In the genomic region with DNA sequence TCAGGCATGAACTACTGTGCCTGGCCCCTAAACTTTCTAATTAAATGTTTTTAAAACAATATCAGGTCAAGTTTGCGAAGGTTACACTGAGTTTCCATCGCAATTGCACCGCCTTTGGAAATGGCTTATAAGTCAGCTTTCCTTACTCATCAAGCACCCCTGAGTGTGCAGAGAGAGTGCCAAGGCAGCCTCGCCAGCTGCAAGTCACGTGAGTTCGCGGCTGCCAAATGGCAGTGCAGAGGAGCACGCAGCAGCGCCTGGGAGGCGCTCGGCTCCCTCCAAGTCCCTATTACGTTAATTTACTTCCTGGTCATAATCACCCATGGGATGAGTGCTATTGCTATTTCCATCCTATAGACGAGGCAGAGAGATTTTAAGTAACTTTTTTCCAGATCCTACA, we compare ENCODE assay signal across 24 cellular contexts.
A peak's percentile ranks its signal among the peaks of the same experiment; 100 is the strongest.
DNase-seq lines count a peak whose midpoint lies in the region; ATAC-seq and TF ChIP-seq lines count a peak whose summit lies in the region.
"Had no signal": no experiment of that assay in that cellular context is flagged by ENCODE, and none has a peak within 500 bp of the region (broad histone marks: within the 10 kb centered on the region; RNA-seq: fewer than 3 reads in every experiment).

No MANE protein-coding gene starts in this region.

- in situ Hi-C loops in G401 (cut with HindIII; ENCODE audit: low sequenced_read_pairs) = no loop called here

- intact Hi-C loops in dorsolateral prefrontal cortex (cut with DNase I) = no loop called here

- DNase-seq in GM23338 (ENCODE audit: low spot score) (no peak), NCI-H2029 (lab: John Stamatoyannopoulos, UW) (peak; percentile 96), dorsolateral prefrontal cortex (peak in 8 of 10 donors; percentile 57 to 72 (median 72)), occipital lobe (lab: John Stamatoyannopoulos, UW) (peak; percentile 41), G401 (ENCODE audit: low spot score) (no peak)
- DNase-seq: activated CD4-positive, CD25-positive, alpha-beta regulatory T cell treated with anti-CD3 and anti-CD28 coated beads, Interleukin-2, amount 50 U/mL, for 72 hours; activated effector memory CD4-positive, alpha-beta T cell treated with anti-CD3 and anti-CD28 coated beads, Interleukin-2, amount 50 U/mL, for 16 hours; activated naive CD8-positive, alpha-beta T cell treated with anti-CD3 and anti-CD28 coated beads, Interleukin-2, amount 50 U/mL, for 24 hours; Calu3; cerebellar nuclear complex; erythroblast; foreskin fibroblast; NCI-H1930; NCI-H345; SJCRH30; stimulated activated naive CD8-positive, alpha-beta T cell treated with anti-CD3 and anti-CD28 coated beads, Interleukin-15, Interleukin-2, amounts not matched to agents 100 U/mL and 50 U/mL, for 24 hours; T-cell had no signal

- H3K4me3 ChIP-seq in GM23338 (no peak overlapping the region), dorsolateral prefrontal cortex (peak overlapping the region in 3 of 59 donors; percentile 3 to 21 (median 11))
- H3K4me3 ChIP-seq: K562, SJCRH30 had no signal

- H3K27ac Mint-ChIP-seq in GM23338 = no peak overlapping the region
- H3K27ac Mint-ChIP-seq: activated naive CD8-positive, alpha-beta T cell treated with anti-CD3 and anti-CD28 coated beads, Interleukin-2, amount 50 U/mL, for 24 hours; natural killer cell treated with Interleukin-12 subunit alpha and Interleukin-12 subunit beta and Interleukin-15 and Interleukin-18, amount 100 ng/mL, for 72 hours; T-cell had no signal

- H3K27ac ChIP-seq in GM23338 (ENCODE audit: low read depth) (no peak overlapping the region), dorsolateral prefrontal cortex (peak overlapping the region in 1 of 59 donors; percentile 4)
- H3K27ac ChIP-seq: C4-2B, parathyroid adenoma, SJCRH30 had no signal

- H3K9me3 Mint-ChIP-seq in GM23338 = no peaks in the 10 kb centered on the region
- H3K9me3 Mint-ChIP-seq: activated naive CD8-positive, alpha-beta T cell treated with anti-CD3 and anti-CD28 coated beads, Interleukin-2, amount 50 U/mL, for 24 hours; natural killer cell treated with Interleukin-12 subunit alpha and Interleukin-12 subunit beta and Interleukin-15 and Interleukin-18, amount 100 ng/mL, for 72 hours had no signal

- H3K36me3 ChIP-seq in GM23338 (ENCODE audit: insufficient read depth) = no peaks in the 10 kb centered on the region
- H3K36me3 ChIP-seq: SJCRH30 had no signal

- TF ChIP-seq CTCF in GM23338 (conservative IDR thresholded peaks at IDR 0.05; ENCODE audit: low read depth in 2 of 2) = no peak
- TF ChIP-seq CTCF in dorsolateral prefrontal cortex (IDR thresholded peaks at IDR 0.05 in 54 of 56, conservative IDR thresholded peaks at IDR 0.05 in 2 of 56; ENCODE audit: low read depth in 1 of 56, partially characterized antibody in 56 of 56) = peak in 1 of 56 donors; percentile 17

- H3F3A ChIP-seq in GM23338 (replicated peaks; ENCODE audit: low read depth) = no peaks in the 10 kb centered on the region

- H3K79me2 ChIP-seq in GM23338 (replicated peaks; ENCODE audit: insufficient read depth) = no peaks in the 10 kb centered on the region
- H3K79me2 ChIP-seq: parathyroid adenoma had no signal

- ATAC-seq in GM23338 = no peak
- ATAC-seq in GM18873 (IDR thresholded peaks at IDR 0.05; ENCODE audit: low FRiP score, unreplicated experiment) = no peak
- no peak for ATAC-seq in GM18498 (IDR thresholded peaks at IDR 0.05; ENCODE audit: unreplicated experiment)
- ATAC-seq: activated naive CD8-positive, alpha-beta T cell treated with anti-CD3 and anti-CD28 coated beads, Interleukin-2, amount 50 U/mL, for 24 hours; K562; natural killer cell treated with Interleukin-12 subunit alpha and Interleukin-12 subunit beta and Interleukin-15 and Interleukin-18, amount 100 ng/mL, for 72 hours; sciatic nerve; stimulated activated naive CD8-positive, alpha-beta T cell treated with anti-CD3 and anti-CD28 coated beads, Interleukin-15, Interleukin-2, amounts not matched to agents 100 U/mL and 50 U/mL, for 24 hours; T-cell had no signal

- no peaks in the 10 kb centered on the region for H3K9me2 ChIP-seq in GM23338 (ENCODE audit: insufficient read depth)

- H2AFZ ChIP-seq in GM23338 = peak overlapping the region; percentile 56; the same call in 1 of the 2 replicates
- H2AFZ ChIP-seq: parathyroid adenoma had no signal

- H3K36me3 Mint-ChIP-seq in GM23338 (ENCODE audit: low read depth) = no peaks in the 10 kb centered on the region
- H3K36me3 Mint-ChIP-seq: natural killer cell treated with Interleukin-12 subunit alpha and Interleukin-12 subunit beta and Interleukin-15 and Interleukin-18, amount 100 ng/mL, for 72 hours; T-cell had no signal

- H3K27me3 Mint-ChIP-seq in GM23338 (ENCODE audit: insufficient read depth, low read depth, poor library complexity) = peaks cover 16% of the 10 kb centered on the region
- H3K27me3 Mint-ChIP-seq: activated naive CD8-positive, alpha-beta T cell treated with anti-CD3 and anti-CD28 coated beads, Interleukin-2, amount 50 U/mL, for 24 hours; T-cell had no signal

- no peak overlapping the region for H3K4me3 Mint-ChIP-seq in GM23338
- H3K4me3 Mint-ChIP-seq: activated naive CD8-positive, alpha-beta T cell treated with anti-CD3 and anti-CD28 coated beads, Interleukin-2, amount 50 U/mL, for 24 hours; natural killer cell treated with Interleukin-12 subunit alpha and Interleukin-12 subunit beta and Interleukin-15 and Interleukin-18, amount 100 ng/mL, for 72 hours; T-cell had no signal

- H3K27me3 ChIP-seq in GM23338 (ENCODE audit: insufficient read depth) = no peaks in the 10 kb centered on the region
- H3K27me3 ChIP-seq in dorsolateral prefrontal cortex = no peaks in the 10 kb centered on the region

- no peaks in the 10 kb centered on the region for H4K20me1 ChIP-seq in GM23338 (replicated peaks; ENCODE audit: insufficient read depth)

- peaks cover 7% of the 10 kb centered on the region; the same call in 1 of the 2 replicates for H3K4me1 ChIP-seq in GM23338 (ENCODE audit: insufficient read depth)
- H3K4me1 ChIP-seq: parathyroid adenoma, SJCRH30 had no signal

- H3K4me2 ChIP-seq in GM23338 = no peak overlapping the region

- peaks cover 22% of the 10 kb centered on the region for H3K4me1 Mint-ChIP-seq in GM23338
- H3K4me1 Mint-ChIP-seq: activated naive CD8-positive, alpha-beta T cell treated with anti-CD3 and anti-CD28 coated beads, Interleukin-2, amount 50 U/mL, for 24 hours; T-cell had no signal

TF ChIP-seq in GM23338, 12 proteins besides CTCF, POLR2A, EP300 and RAD21:
- TF ChIP-seq CREB1 (CRISPR knock-in tag; IDR thresholded peaks at IDR 0.05; ENCODE audit: low read depth) (no peak), STAT1 (IDR thresholded peaks at IDR 0.05; ENCODE audit: unreplicated experiment) (no peak), NANOG (IDR thresholded peaks at IDR 0.05; ENCODE audit: borderline replicate concordance) (no peak), POLR2AphosphoS5 (IDR thresholded peaks at IDR 0.05; ENCODE audit: low read depth) (no peak), EZH2 (IDR thresholded peaks at IDR 0.05; ENCODE audit: low read depth, unreplicated experiment) (no peak)
- TF ChIP-seq, protein P1, sequence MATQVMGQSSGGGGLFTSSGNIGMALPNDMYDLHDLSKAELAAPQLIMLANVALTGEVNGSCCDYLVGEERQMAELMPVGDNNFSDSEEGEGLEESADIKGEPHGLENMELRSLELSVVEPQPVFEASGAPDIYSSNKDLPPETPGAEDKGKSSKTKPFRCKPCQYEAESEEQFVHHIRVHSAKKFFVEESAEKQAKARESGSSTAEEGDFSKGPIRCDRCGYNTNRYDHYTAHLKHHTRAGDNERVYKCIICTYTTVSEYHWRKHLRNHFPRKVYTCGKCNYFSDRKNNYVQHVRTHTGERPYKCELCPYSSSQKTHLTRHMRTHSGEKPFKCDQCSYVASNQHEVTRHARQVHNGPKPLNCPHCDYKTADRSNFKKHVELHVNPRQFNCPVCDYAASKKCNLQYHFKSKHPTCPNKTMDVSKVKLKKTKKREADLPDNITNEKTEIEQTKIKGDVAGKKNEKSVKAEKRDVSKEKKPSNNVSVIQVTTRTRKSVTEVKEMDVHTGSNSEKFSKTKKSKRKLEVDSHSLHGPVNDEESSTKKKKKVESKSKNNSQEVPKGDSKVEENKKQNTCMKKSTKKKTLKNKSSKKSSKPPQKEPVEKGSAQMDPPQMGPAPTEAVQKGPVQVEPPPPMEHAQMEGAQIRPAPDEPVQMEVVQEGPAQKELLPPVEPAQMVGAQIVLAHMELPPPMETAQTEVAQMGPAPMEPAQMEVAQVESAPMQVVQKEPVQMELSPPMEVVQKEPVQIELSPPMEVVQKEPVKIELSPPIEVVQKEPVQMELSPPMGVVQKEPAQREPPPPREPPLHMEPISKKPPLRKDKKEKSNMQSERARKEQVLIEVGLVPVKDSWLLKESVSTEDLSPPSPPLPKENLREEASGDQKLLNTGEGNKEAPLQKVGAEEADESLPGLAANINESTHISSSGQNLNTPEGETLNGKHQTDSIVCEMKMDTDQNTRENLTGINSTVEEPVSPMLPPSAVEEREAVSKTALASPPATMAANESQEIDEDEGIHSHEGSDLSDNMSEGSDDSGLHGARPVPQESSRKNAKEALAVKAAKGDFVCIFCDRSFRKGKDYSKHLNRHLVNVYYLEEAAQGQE (IDR thresholded peaks at IDR 0.05; ENCODE audit: unreplicated experiment) = no peak
- TF ChIP-seq, protein P2, sequence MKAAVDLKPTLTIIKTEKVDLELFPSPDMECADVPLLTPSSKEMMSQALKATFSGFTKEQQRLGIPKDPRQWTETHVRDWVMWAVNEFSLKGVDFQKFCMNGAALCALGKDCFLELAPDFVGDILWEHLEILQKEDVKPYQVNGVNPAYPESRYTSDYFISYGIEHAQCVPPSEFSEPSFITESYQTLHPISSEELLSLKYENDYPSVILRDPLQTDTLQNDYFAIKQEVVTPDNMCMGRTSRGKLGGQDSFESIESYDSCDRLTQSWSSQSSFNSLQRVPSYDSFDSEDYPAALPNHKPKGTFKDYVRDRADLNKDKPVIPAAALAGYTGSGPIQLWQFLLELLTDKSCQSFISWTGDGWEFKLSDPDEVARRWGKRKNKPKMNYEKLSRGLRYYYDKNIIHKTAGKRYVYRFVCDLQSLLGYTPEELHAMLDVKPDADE (IDR thresholded peaks at IDR 0.05) = no peak

Comparison
In these comparisons a context has a peak if more than half of its experiments do, and no peak if none do; other contexts are left out.
1. DNase-seq: peak in NCI-H2029 (single experiment), dorsolateral prefrontal cortex (8 of 10) and occipital lobe (single experiment); none in GM23338 (single experiment) and G401 (single experiment).